Comparison of ENCODE assay signal across 19 cellular contexts in the genomic region with DNA sequence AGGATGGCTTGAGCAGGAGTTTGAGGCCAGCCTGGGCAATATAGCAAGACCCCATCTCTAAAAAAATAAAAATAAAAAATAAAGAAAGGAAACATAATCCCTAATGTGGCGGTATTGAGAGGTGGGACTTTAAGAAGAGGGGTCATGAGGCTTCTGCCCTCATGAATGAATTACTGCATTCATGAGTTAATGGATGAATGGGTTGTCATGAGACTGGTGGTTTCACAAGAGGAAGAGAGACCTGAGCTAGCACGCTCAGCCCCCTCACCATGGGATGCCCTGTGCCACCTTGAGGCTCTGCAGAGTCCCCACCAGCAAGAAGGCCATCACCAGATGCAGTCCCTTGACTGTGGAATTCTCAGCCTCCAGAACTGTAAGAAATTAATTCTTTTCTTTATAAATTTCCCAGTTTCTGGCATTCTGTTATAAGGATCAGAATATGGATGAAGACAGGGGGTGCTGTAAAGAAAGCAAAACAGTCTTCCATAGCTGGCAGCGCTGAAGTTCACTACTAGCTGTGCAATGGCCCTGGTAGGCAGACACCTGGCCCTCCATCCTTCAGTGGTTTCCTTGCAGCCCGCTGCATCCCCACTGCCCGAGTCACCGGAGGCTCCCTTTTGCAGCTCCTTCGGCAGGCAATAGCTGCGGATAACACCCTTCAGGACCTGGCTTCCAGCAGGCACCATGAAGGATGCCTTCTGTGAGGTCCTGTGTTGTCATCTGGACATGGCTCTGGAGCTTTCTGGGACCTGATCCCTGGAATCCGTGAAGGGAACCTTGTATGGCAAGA. TPM values are rescaled to one million over a fixed set of nuclear protein-coding genes. Genes with fewer than 3 reads are reported as not detected.
"Had no signal": no experiment of that assay in that cellular context is flagged by ENCODE, and none has a peak within 500 bp of the region (broad histone marks: within the 10 kb centered on the region; RNA-seq: fewer than 3 reads in every experiment).

No MANE protein-coding gene starts in this region.

- H3K27ac ChIP-seq: colonic mucosa, heart left ventricle, right atrium auricular region, sigmoid colon, skin epidermis, stomach had no signal

- H3K4me3 Mint-ChIP-seq: naive B cell had no signal

- H3K27me3 ChIP-seq: colonic mucosa, right atrium auricular region, sigmoid colon had no signal

- H3K9me3 ChIP-seq: colonic mucosa, heart left ventricle, right atrium auricular region, sigmoid colon, stomach had no signal

- ATAC-seq: heart left ventricle, left colon, left ventricle myocardium superior had no signal

- DNase-seq: colonic mucosa; effector CD4-positive, alpha-beta T cell; heart left ventricle; hippocampal formation; left colon; left ventricle myocardium superior; mesenchymal stem cell; naive B cell; sigmoid colon; stimulated activated CD4-positive, alpha-beta T cell treated with anti-CD3 and anti-CD28 coated beads, Interleukin-12 subunit alpha, Interleukin-12 subunit beta, amount 100 ng/mL, for 4 hours; stimulated activated naive CD4-positive, alpha-beta T cell; stomach; substantia nigra; trophoblast cell had no signal

- H3K4me1 ChIP-seq: colonic mucosa, sigmoid colon, stomach had no signal

- H3K36me3 ChIP-seq: colonic mucosa, heart left ventricle, right atrium auricular region, sigmoid colon, stomach had no signal

- H3K4me3 ChIP-seq: colonic mucosa, heart left ventricle, lung, right atrium auricular region, sigmoid colon, skin epidermis, stomach had no signal

- H3K9me3 Mint-ChIP-seq: naive B cell had no signal

- H3K36me3 Mint-ChIP-seq: naive B cell had no signal

RNA-seq across cellular contexts. Expression of gene NSG1, which starts 44.8 kb away (rescaled TPM):
- total RNA-seq: glomerular endothelial cell, osteocyte had no signal
